ENCODE assay signal across 38 cellular contexts in genomic region chr12:21118760-21119159, GRCh38. TPM values are rescaled to one million over a fixed set of nuclear protein-coding genes. Genes with fewer than 3 reads are reported as not detected.
"Had no signal": no experiment of that assay in that cellular context is flagged by ENCODE, and none has a peak within 500 bp of the region (broad histone marks: within the 10 kb centered on the region; RNA-seq: fewer than 3 reads in every experiment).

No MANE protein-coding gene starts in this region.

- H3K36me3 ChIP-seq: MG63 had no signal

- H3K9me3 ChIP-seq: MG63 had no signal

- DNase-seq: Karpas-422, Kasumi-1, MG63, MM.1S, MV-4-11, NCI-H1048, NCI-H1092, NCI-H1092 treated with DMSO at 0.1 percent for 48 hours, NCI-H1105, NCI-H1105 treated with DMSO at 0.1 percent for 48 hours, NCI-H1417, NCI-H1417 treated with DMSO at 0.1 percent for 48 hours, NCI-H1436, NCI-H1436 treated with DMSO at 0.1 percent for 48 hours, NCI-H146, NCI-H1694, NCI-H1694 treated with DMSO at 0.1 percent for 48 hours, NCI-H187, NCI-H187 treated with DMSO at 0.1 percent for 48 hours, NCI-H1930, NCI-H2029, NCI-H2029 treated with DMSO at 0.1 percent for 48 hours, NCI-H2081, NCI-H2081 treated with DMSO at 0.1 percent for 48 hours, NCI-H2107, NCI-H2171, NCI-H2171 treated with DMSO at 0.1 percent for 48 hours, NCI-H2227 treated with DMSO at 0.1 percent for 48 hours, NCI-H226, NCI-H345, NCI-H446, NCI-H446 treated with DMSO at 0.1 percent for 48 hours, NCI-H510A, NCI-H510A treated with DMSO at 0.1 percent for 48 hours had no signal

- H3K9ac ChIP-seq: KMS-11 had no signal

- H3K27me3 ChIP-seq: MG63 had no signal

- H3K4me3 ChIP-seq: MG63 had no signal

- H3K27ac ChIP-seq: KMS-11 had no signal

- H3K4me2 ChIP-seq: KMS-11 had no signal

RNA-seq across cellular contexts. Expression of gene SLCO1B1, which starts 12.2 kb away (rescaled TPM):
- total RNA-seq: LHCN-M2, MCF 10A, NCI-H460 had no signal
